ENCODE assay signal across 8 cellular contexts in genomic region chr9:78295731-78296130, GRCh38. TPM values are rescaled to one million over a fixed set of nuclear protein-coding genes. Genes with fewer than 3 reads are reported as not detected.
DNase-seq lines count a peak whose midpoint lies in the region; ATAC-seq and TF ChIP-seq lines count a peak whose summit lies in the region.

No MANE protein-coding gene starts in this region.

- no peak for TF ChIP-seq EP300 in ovary (IDR thresholded peaks at IDR 0.05)

- no peaks in the 10 kb centered on the region for H3K27me3 ChIP-seq in CD8-positive, alpha-beta T cell (ENCODE audit: insufficient read depth, low read length)
- H3K27me3 ChIP-seq in NT2/D1 (ENCODE audit: insufficient read depth, insufficient read length) (no peaks in the 10 kb centered on the region), colonic mucosa (no peaks in the 10 kb centered on the region), ovary (no peaks in the 10 kb centered on the region)

- no peak for TF ChIP-seq CTCF in CD8-positive, alpha-beta T cell (IDR thresholded peaks at IDR 0.05)
- TF ChIP-seq CTCF in colonic mucosa (IDR thresholded peaks at IDR 0.05), result no peak
- no peak for TF ChIP-seq CTCF in natural killer cell (IDR thresholded peaks at IDR 0.05)
- no peak for TF ChIP-seq CTCF in ovary (IDR thresholded peaks at IDR 0.05)
- TF ChIP-seq CTCF in omental fat pad (IDR thresholded peaks at IDR 0.05), result no peak

- no peak for DNase-seq in CD8-positive, alpha-beta T cell
- no peak for DNase-seq in NT2/D1 (ENCODE audit: low read depth, low spot score)
- no peak for DNase-seq in colonic mucosa
- DNase-seq in natural killer cell, result no peak
- DNase-seq in ovary, result no peak
- DNase-seq in omental fat pad (ENCODE audit: low spot score), result no peak
- no peak for DNase-seq in NOMO-1 treated with DMSO at 0.1 percent for 48 hours (lab: John Stamatoyannopoulos, UW; ENCODE audit: unreplicated experiment)

- H3K27ac ChIP-seq in CD8-positive, alpha-beta T cell (ENCODE audit: low read depth, low read length), result no peak overlapping the region
- no peak overlapping the region for H3K27ac ChIP-seq in colonic mucosa
- H3K27ac ChIP-seq in ovary, result peak overlapping the region in 1 of 2 donors; percentile 52

- H3K9me3 ChIP-seq in CD8-positive, alpha-beta T cell (ENCODE audit: low read length), result no peaks in the 10 kb centered on the region
- H3K9me3 ChIP-seq in NT2/D1 (ENCODE audit: insufficient read depth, low read length) (no peaks in the 10 kb centered on the region), colonic mucosa (no peaks in the 10 kb centered on the region), ovary (no peaks in the 10 kb centered on the region)

- H3K4me3 ChIP-seq in CD8-positive, alpha-beta T cell (ENCODE audit: low read depth, low read length), result no peak overlapping the region
- H3K4me3 ChIP-seq in NT2/D1 (ENCODE audit: insufficient read length, low read depth) (peak overlapping the region; percentile 97), colonic mucosa (peak overlapping the region; percentile 68), ovary (no peak overlapping the region)

- CTCF ChIA-PET in CD8-positive, alpha-beta T cell (lab: Charles Lee), result interaction anchor here (1.0 kb wide), 1 partner anchor 35 kb away, joined by 3 read pairs; no protein-coding TSS in a partner anchor

- POLR2A ChIA-PET in CD8-positive, alpha-beta T cell (lab: Charles Lee), result no interaction called here

- peaks cover 21% of the 10 kb centered on the region for H3K4me1 ChIP-seq in CD8-positive, alpha-beta T cell (ENCODE audit: insufficient read depth, low read length)
- H3K4me1 ChIP-seq in NT2/D1 (ENCODE audit: insufficient read depth, insufficient read length), result no peaks in the 10 kb centered on the region
- peaks cover 19% of the 10 kb centered on the region for H3K4me1 ChIP-seq in colonic mucosa
- H3K4me1 ChIP-seq in ovary (ENCODE audit: insufficient read depth), result peaks cover 9% of the 10 kb centered on the region

- H3K9ac ChIP-seq in NT2/D1 (ENCODE audit: insufficient read length, low read depth), result peak overlapping the region; percentile 93
- no peak overlapping the region for H3K9ac ChIP-seq in colonic mucosa (ENCODE audit: low read depth in 2 of 2, low read length in 2 of 2)

- 20 to 29% (median 26%) methylated on average over 6 of the region's 6 CpGs for WGBS in ovary, 3 donors

- no peaks in the 10 kb centered on the region for H3K36me3 ChIP-seq in CD8-positive, alpha-beta T cell (ENCODE audit: insufficient read depth, low read length)
- H3K36me3 ChIP-seq in NT2/D1 (ENCODE audit: insufficient read depth, insufficient read length, low read length) (peaks cover 9% of the 10 kb centered on the region), colonic mucosa (no peaks in the 10 kb centered on the region), ovary (no peaks in the 10 kb centered on the region)

- ATAC-seq in CD8-positive, alpha-beta T cell, result no peak
- ATAC-seq in natural killer cell (no peak), omental fat pad (ENCODE audit: low FRiP score) (no peak), HG02852 (IDR thresholded peaks at IDR 0.05; ENCODE audit: unreplicated experiment) (no peak)

- no peaks in the 10 kb centered on the region for H3K27me3 Mint-ChIP-seq in CD8-positive, alpha-beta T cell (ENCODE audit: low read depth)
- H3K27me3 Mint-ChIP-seq in natural killer cell (ENCODE audit: low read depth in 2 of 2), result peaks cover 11 to 19% of the 10 kb centered on the region in 2 donors

- no peaks in the 10 kb centered on the region for H3K9me3 Mint-ChIP-seq in CD8-positive, alpha-beta T cell
- H3K9me3 Mint-ChIP-seq in natural killer cell, result no peaks in the 10 kb centered on the region

- H3K4me1 Mint-ChIP-seq in CD8-positive, alpha-beta T cell (ENCODE audit: low read depth), result peaks cover 28% of the 10 kb centered on the region
- H3K4me1 Mint-ChIP-seq in natural killer cell, result peaks cover 27 to 28% of the 10 kb centered on the region in 2 donors

- no peak for TF ChIP-seq POLR2A in ovary (IDR thresholded peaks at IDR 0.05)

- peak overlapping the region; percentile 89 for H3K4me3 Mint-ChIP-seq in CD8-positive, alpha-beta T cell
- H3K4me3 Mint-ChIP-seq in natural killer cell, result peak overlapping the region; percentile 95

- intact Hi-C loops in CD8-positive, alpha-beta T cell (cut with DNase I, micrococcal nuclease), result loop anchor here (2.0 to 5.0 kb wide), 7 partner anchors 33 to 1898 kb away; partner anchors contain the start of genes CEP78 (in 1 of the 2), GNAQ (in 1 of the 2), TLE4 (in 1 of the 2) and VPS13A (in 1 of the 2)
- intact Hi-C loops in colonic mucosa (cut with DNase I) (no loop called here), natural killer cell (cut with micrococcal nuclease) (no loop called here), ovary (cut with DNase I) (no loop called here)

- H3K36me3 Mint-ChIP-seq in CD8-positive, alpha-beta T cell, result peaks cover 6% of the 10 kb centered on the region
- H3K36me3 Mint-ChIP-seq in natural killer cell, result no peaks in the 10 kb centered on the region

- H3K27ac Mint-ChIP-seq in CD8-positive, alpha-beta T cell, result no peak overlapping the region
- H3K27ac Mint-ChIP-seq in natural killer cell, result no peak overlapping the region

RNA-seq across cellular contexts. Expression of gene PSAT1, which starts 1.2 kb away (rescaled TPM):
- under 1 TPM; 0.53 to 0.98 TPM for total RNA-seq in CD8-positive, alpha-beta T cell
- total RNA-seq in colonic mucosa, result 10 to 100 TPM in 1 of 2 donors, 1 to 10 TPM in 1; 7.5 to 28.5 TPM
- 1 to 10 TPM; 1.1 to 3.3 (median 2.3) TPM for total RNA-seq in natural killer cell
- total RNA-seq in ovary, result 100 to 1,000 TPM in 1 of 7 donors, 10 to 100 TPM in 2, 1 to 10 TPM in 3, under 1 TPM in 1; 0.83 to 153 (median 7.1) TPM
- polyA plus RNA-seq in ovary, result 10 to 100 TPM in 1 of 2 donors, 1 to 10 TPM in 1; 1.5 to 10.2 TPM
- 10 to 100 TPM in 1 of 4 donors, 1 to 10 TPM in 3; 3.0 to 36.2 (median 4.9) TPM for total RNA-seq in omental fat pad

RNA-seq across cellular contexts. Expression of gene CEP78, which starts 59.9 kb away (rescaled TPM):
- total RNA-seq in CD8-positive, alpha-beta T cell, result 10 to 100 TPM; 17.7 to 18.5 TPM
- total RNA-seq in colonic mucosa, result 10 to 100 TPM; 10.6 to 42.5 TPM
- 100 to 1,000 TPM; 204 to 304 (median 253) TPM for total RNA-seq in natural killer cell
- 10 to 100 TPM; 13.7 to 25.6 (median 16.3) TPM for total RNA-seq in ovary
- polyA plus RNA-seq in ovary, result 10 to 100 TPM in 1 of 2 donors, 1 to 10 TPM in 1; 6.1 to 10.5 TPM
- 10 to 100 TPM in 1 of 4 donors, 1 to 10 TPM in 3; 4.6 to 10.4 (median 7.4) TPM for total RNA-seq in omental fat pad

Comparison
In these comparisons a context has a peak if more than half of its experiments do, and no peak if none do; other contexts are left out.
1. H3K4me3 ChIP-seq: peak in NT2/D1 (single experiment) and colonic mucosa (single experiment); none in CD8-positive, alpha-beta T cell (single experiment) and ovary (single experiment).
2. RNA of gene CEP78, which starts 59.9 kb away (total RNA-seq): 204 to 304 TPM in natural killer cell; 10.6 to 42.5 TPM in colonic mucosa, 17.7 to 18.5 TPM in CD8-positive, alpha-beta T cell, 13.7 to 25.6 TPM in ovary and 4.6 to 10.4 TPM in omental fat pad; every median in the first group is over 4 times any median in the second.
3. intact Hi-C loops: an anchor here in CD8-positive, alpha-beta T cell (2.0 to 5.0 kb wide); none called in colonic mucosa, natural killer cell and ovary.